In the genomic region with DNA sequence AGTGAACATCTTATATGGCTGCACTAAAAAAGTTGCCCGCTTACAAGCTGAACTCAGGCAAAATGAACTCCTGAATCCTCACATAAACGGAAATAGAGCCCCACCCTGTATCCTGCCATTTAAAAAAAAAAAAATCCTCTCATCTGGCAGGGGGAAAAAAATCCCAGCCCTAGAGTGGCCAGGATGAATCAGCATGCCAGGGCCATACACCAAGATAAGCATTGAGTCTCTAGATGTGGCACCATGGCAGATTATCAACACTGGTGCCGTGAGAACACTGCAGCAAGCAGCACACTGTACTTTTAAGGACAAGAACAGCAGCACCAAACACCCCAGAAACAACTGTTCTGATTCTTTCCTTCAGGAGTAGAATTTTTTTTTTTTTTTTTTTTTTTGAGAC, we compare ENCODE assay signal across 11 cellular contexts.
A peak's percentile ranks its signal among the peaks of the same experiment; 100 is the strongest.
DNase-seq lines count a peak whose midpoint lies in the region; ATAC-seq, FAIRE-seq and TF ChIP-seq lines count a peak whose summit lies in the region.
"Had no signal": no experiment of that assay in that cellular context is flagged by ENCODE, and none has a peak within 500 bp of the region (broad histone marks: within the 10 kb centered on the region; RNA-seq: fewer than 3 reads in every experiment).

No MANE protein-coding gene starts in this region.

- no peak overlapping the region for H3K4ac ChIP-seq in mesendoderm (ENCODE audit: low read depth, low read length)

- H3K79me1 ChIP-seq in mesendoderm (ENCODE audit: low read length) = peaks cover 22% of the 10 kb centered on the region

- H3K56ac ChIP-seq in mesendoderm (ENCODE audit: low read length) = no peak overlapping the region

- H3K18ac ChIP-seq in mesendoderm (ENCODE audit: low read length) = peak overlapping the region; percentile 65

- H3K27me3 ChIP-seq in mammary epithelial cell (ENCODE audit: insufficient read depth, low read length) (no peaks in the 10 kb centered on the region), mesendoderm (ENCODE audit: insufficient read depth, low read length, poor library complexity) (no peaks in the 10 kb centered on the region), dorsolateral prefrontal cortex (no peaks in the 10 kb centered on the region), foreskin keratinocyte (no peaks in the 10 kb centered on the region)

- intact Hi-C loops in mammary epithelial cell (cut with micrococcal nuclease) (no loop called here), dorsolateral prefrontal cortex (cut with DNase I) (no loop called here)

- DNase-seq in AG10803 (ENCODE audit: low read depth) (peak; percentile 53), NCI-H2171 (lab: John Stamatoyannopoulos, UW) (peak; percentile 20), mammary epithelial cell (peak; percentile 45), mesendoderm (no peak), GM12891 (ENCODE audit: insufficient read length, low spot score) (no peak), SKM-1 (lab: John Stamatoyannopoulos, UW; ENCODE audit: unreplicated experiment) (no peak), dorsolateral prefrontal cortex (no peak), foreskin keratinocyte (no peak)
- DNase-seq: NCI-H187 had no signal

- H3K4me3 ChIP-seq in AG10803 (ENCODE audit: low read length) (no peak overlapping the region), mammary epithelial cell (replicated peaks in 1 of 3; ENCODE audit: insufficient read depth in 1 of 3, low read depth in 2 of 3, low read length in 3 of 3) (no peak overlapping the region), mesendoderm (ENCODE audit: low read length) (no peak overlapping the region), dorsolateral prefrontal cortex (no peak overlapping the region)

- in situ Hi-C loops in mammary epithelial cell (cut with MboI; ENCODE audit: low sequenced_read_pairs in 2 of 2) = loop anchor here in 1 of 2 donors (10.0 kb wide), 1 partner anchor 61 kb away; a partner anchor contains a TSS

- H3K23ac ChIP-seq in mesendoderm (ENCODE audit: low read length) = no peak overlapping the region

- no peaks in the 10 kb centered on the region for H3K9me3 ChIP-seq in mammary epithelial cell (replicated peaks; ENCODE audit: insufficient read depth, low read length)

- H3K79me2 ChIP-seq in mammary epithelial cell (ENCODE audit: insufficient read depth, low read length) = peaks cover 72% of the 10 kb centered on the region
- peaks cover 22% of the 10 kb centered on the region for H3K79me2 ChIP-seq in mesendoderm (ENCODE audit: control insufficient read depth, insufficient read depth, low read length)

- no peak overlapping the region for H4K8ac ChIP-seq in mesendoderm (ENCODE audit: low read depth, low read length)

- CTCF ChIA-PET in mammary epithelial cell (lab: Charles Lee; ENCODE audit: low non-redundant PET) = no interaction called here

- no peak for TF ChIP-seq POLR2A in GM12891 (IDR thresholded peaks at IDR 0.05; ENCODE audit: low read depth, low read length)

- H3K27ac ChIP-seq in mammary epithelial cell (ENCODE audit: insufficient read depth, low read depth, low read length) (no peak overlapping the region), mesendoderm (ENCODE audit: low read depth, low read length) (no peak overlapping the region), dorsolateral prefrontal cortex (no peak overlapping the region), foreskin keratinocyte (no peak overlapping the region)

- FAIRE-seq in GM12891 (lab: Jason Lieb, UNC) = no peak
- FAIRE-seq: G401.6, keratinocyte had no signal

- H3K36me3 ChIP-seq in mammary epithelial cell (ENCODE audit: insufficient read depth, low read length) (no peaks in the 10 kb centered on the region), mesendoderm (ENCODE audit: control insufficient read depth, insufficient read depth, low read length) (no peaks in the 10 kb centered on the region)

- ATAC-seq in foreskin keratinocyte = no peak

- H4K20me1 ChIP-seq in mammary epithelial cell (ENCODE audit: insufficient read depth, low read length) = no peaks in the 10 kb centered on the region

- H3K4me1 ChIP-seq in mammary epithelial cell (ENCODE audit: insufficient read depth, low read length) = peaks cover 53% of the 10 kb centered on the region
- peaks cover 14% of the 10 kb centered on the region for H3K4me1 ChIP-seq in mesendoderm (ENCODE audit: control insufficient read depth, low read depth, low read length)
- H3K4me1 ChIP-seq in foreskin keratinocyte = peaks cover 42% of the 10 kb centered on the region

- H2AFZ ChIP-seq in mammary epithelial cell (ENCODE audit: low read depth, low read length) = no peak overlapping the region

- no peak overlapping the region for H2AK5ac ChIP-seq in mesendoderm (ENCODE audit: low read length)

- BruUV-seq in mammary epithelial cell (replicated peaks; lab: Mats Ljungman, UMichigan) = no TSS peak

- TF ChIP-seq CTCF in AG10803 (conservative IDR thresholded peaks at IDR 0.05; ENCODE audit: low read length) (no peak), mammary epithelial cell (conservative IDR thresholded peaks at IDR 0.05 in 1 of 2, IDR thresholded peaks at IDR 0.05 in 1 of 2; ENCODE audit: extremely low read depth in 1 of 2, insufficient read depth in 1 of 2, low read depth in 1 of 2, low read length in 2 of 2) (no peak), dorsolateral prefrontal cortex (IDR thresholded peaks at IDR 0.05 in 54 of 56, conservative IDR thresholded peaks at IDR 0.05 in 2 of 56; ENCODE audit: low read depth in 1 of 56, partially characterized antibody in 56 of 56) (no peak), foreskin keratinocyte (conservative IDR thresholded peaks at IDR 0.05) (no peak)

- no peak overlapping the region for H2BK5ac ChIP-seq in mesendoderm (ENCODE audit: low read length)

- H3K4me2 ChIP-seq in mammary epithelial cell (ENCODE audit: insufficient read depth, low read depth, low read length) = no peak overlapping the region
- H3K4me2 ChIP-seq in mesendoderm (ENCODE audit: low read length) = no peak overlapping the region

- no peak overlapping the region for H3K9ac ChIP-seq in mammary epithelial cell (ENCODE audit: insufficient read depth, low read length)
- no peak overlapping the region for H3K9ac ChIP-seq in mesendoderm (ENCODE audit: low read length)

- 81% methylated on average over 3 of the region's 3 CpGs for WGBS in mammary epithelial cell (ENCODE audit: low coverage, missing lambda C conversion rate)
- no CpG with 5 or more reads among the region's 3 CpGs for WGBS in mesendoderm (ENCODE audit: extremely low coverage, insufficient coverage, low lambda C conversion rate)

- H2BK120ac ChIP-seq in mesendoderm (ENCODE audit: low read depth, low read length) = no peak overlapping the region

- no peak overlapping the region for H4K5ac ChIP-seq in mesendoderm (ENCODE audit: low read length)

- no peak overlapping the region for H2BK15ac ChIP-seq in mesendoderm (replicated peaks; ENCODE audit: low read depth)

- dilution Hi-C loops in mammary epithelial cell (cut with HindIII; ENCODE audit: low sequenced_read_pairs) = no loop called here

TF ChIP-seq in GM12891, 5 proteins besides CTCF, POLR2A, EP300 and RAD21:
- TF ChIP-seq PAX5 (IDR thresholded peaks at IDR 0.05; ENCODE audit: insufficient read depth, low read length, severe bottlenecking) = no peak
- TF ChIP-seq SPI1 (IDR thresholded peaks at IDR 0.05; ENCODE audit: low read depth, low read length) = no peak
- TF ChIP-seq POU2F2 (IDR thresholded peaks at IDR 0.05; ENCODE audit: low read depth, low read length) = no peak
- no peak for TF ChIP-seq TAF1 (IDR thresholded peaks at IDR 0.05; ENCODE audit: low read depth, low read length)
- no peak for TF ChIP-seq POLR2AphosphoS5 (IDR thresholded peaks at IDR 0.05; ENCODE audit: low read depth, low read length)

Comparison
In these comparisons a context has a peak if more than half of its experiments do, and no peak if none do; other contexts are left out.
1. DNase-seq: peak in AG10803 (single experiment), NCI-H2171 (single experiment) and mammary epithelial cell (single experiment); none in mesendoderm (single experiment), GM12891 (single experiment), SKM-1 (single experiment), dorsolateral prefrontal cortex (0 of 10) and foreskin keratinocyte (0 of 2).